21 cellular contexts compared by ENCODE assay signal in genomic region chr14:68340262-68340661, GRCh38.
DNase-seq lines count a peak whose midpoint lies in the region; ATAC-seq, FAIRE-seq and TF ChIP-seq lines count a peak whose summit lies in the region.
"Had no signal": no experiment of that assay in that cellular context is flagged by ENCODE, and none has a peak within 500 bp of the region (broad histone marks: within the 10 kb centered on the region; RNA-seq: fewer than 3 reads in every experiment).

No MANE protein-coding gene starts in this region.

- H2AFZ ChIP-seq in H1 (ENCODE audit: low read length): no peak overlapping the region

- no peak for TF ChIP-seq POLR2A in H1 (IDR thresholded peaks at IDR 0.05; ENCODE audit: control extremely low read depth in 1 of 2, low read depth in 2 of 2, low read length in 2 of 2)

- CTCF ChIA-PET in H1 (lab: Charles Lee; ENCODE audit: partially characterized antibody): no interaction called here

- H3K9me3 ChIP-seq in H1 (ENCODE audit: insufficient read depth in 2 of 2, low read depth in 1 of 2, low read length in 1 of 2): peaks cover 0 to 3% of the 10 kb centered on the region in 2 experiments; a peak in 1 of 4 replicates
- H3K9me3 ChIP-seq: SK-N-SH had no signal

- DNase-seq in GM18507 (ENCODE audit: extremely low spot score, insufficient read length, low read depth) (no peak), H1 (ENCODE audit: low read depth in 1 of 2, low spot score in 2 of 2) (no peak), NCI-H2171 (lab: John Stamatoyannopoulos, UW) (no peak), NCI-H748 (lab: John Stamatoyannopoulos, UW; ENCODE audit: unreplicated experiment) (no peak)
- DNase-seq in activated effector memory CD4-positive, alpha-beta T cell treated with anti-CD3 and anti-CD28 coated beads, Interleukin-2, amount 50 U/mL, for 16 hours: no peak
- DNase-seq: ACHN; CD4-positive, CD25-positive, alpha-beta regulatory T cell; COR-L47; GDM1; MM.1S; NCI-H1092; NCI-H2081 treated with DMSO at 0.1 percent for 48 hours; NCI-H748 treated with DMSO at 0.1 percent for 48 hours; OCI-M1; SHP77; SK-N-SH; T-cell; T-helper 9 cell had no signal

- H3K9me3 Mint-ChIP-seq in IgD-negative memory B cell: peaks cover 0 to 2% (median 2%) of the 10 kb centered on the region in 3 donors
- no peaks in the 10 kb centered on the region for H3K9me3 Mint-ChIP-seq in stimulated activated memory B cell treated with anti-CD40 and anti-IgM and Interleukin-4, amounts not matched to agents 10 μg/mL and 1 μg/mL and 100 μg/mL, for 72 hours
- H3K9me3 Mint-ChIP-seq: CD4-positive, CD25-positive, alpha-beta regulatory T cell had no signal

- no peak overlapping the region for H2BK20ac ChIP-seq in H1 (ENCODE audit: low read length)

- H3K9ac ChIP-seq in H1 (replicated peaks in 1 of 4; ENCODE audit: extremely low read depth in 1 of 4, low read depth in 3 of 4, low read length in 3 of 4): no peak overlapping the region
- H3K9ac ChIP-seq: SK-N-SH had no signal

- H3K4me1 ChIP-seq in H1 (replicated peaks in 1 of 4; ENCODE audit: control insufficient read depth in 3 of 4, insufficient read depth in 4 of 4, low read length in 3 of 4): peaks cover 5 to 19% (median 10%) of the 10 kb centered on the region in 4 experiments; a peak in 6 of 7 replicates

- H3K23ac ChIP-seq in H1 (ENCODE audit: insufficient read length): no peak overlapping the region

- no peak overlapping the region for H3K56ac ChIP-seq in H1 (replicated peaks; ENCODE audit: insufficient read length, low read depth, low read length)

- H3K23me2 ChIP-seq in H1 (ENCODE audit: low read depth, low read length): no peaks in the 10 kb centered on the region

- H2BK120ac ChIP-seq in H1 (replicated peaks; ENCODE audit: low read depth, low read length): no peak overlapping the region

- no peak for ATAC-seq in stimulated activated memory B cell treated with anti-CD40 and anti-IgM and Interleukin-4, amounts not matched to agents 10 μg/mL and 1 μg/mL and 100 μg/mL, for 72 hours
- ATAC-seq: T-cell had no signal

- H3K14ac ChIP-seq in H1 (ENCODE audit: insufficient read length): no peak overlapping the region

- H3K79me1 ChIP-seq in H1 (ENCODE audit: low read depth, low read length): no peaks in the 10 kb centered on the region

- no peak overlapping the region for H2BK12ac ChIP-seq in H1 (ENCODE audit: low read depth, low read length)

- POLR2A ChIA-PET in H1 (lab: Charles Lee; ENCODE audit: partially characterized antibody): no interaction called here

- peak; percentile 62 for FAIRE-seq in GM18507 (lab: Jason Lieb, UNC)
- FAIRE-seq in H1 (lab: Jason Lieb, UNC): peak; percentile 81
- FAIRE-seq: GM12892 had no signal

- peak overlapping the region in 2 of 3 donors; percentile 69 to 83 for H3K27ac Mint-ChIP-seq in IgD-negative memory B cell
- H3K27ac Mint-ChIP-seq in stimulated activated memory B cell treated with anti-CD40 and anti-IgM and Interleukin-4, amounts not matched to agents 10 μg/mL and 1 μg/mL and 100 μg/mL, for 72 hours: peak overlapping the region; percentile 75
- H3K27ac Mint-ChIP-seq: CD4-positive, CD25-positive, alpha-beta regulatory T cell; T-cell had no signal

- H2BK15ac ChIP-seq in H1 (ENCODE audit: low read length): no peak overlapping the region

- no peak for TF ChIP-seq EP300 in H1 (IDR thresholded peaks at IDR 0.05; ENCODE audit: borderline replicate concordance in 1 of 2, low read depth in 2 of 2, low read length in 2 of 2)

- peaks cover 5% of the 10 kb centered on the region for H3K36me3 Mint-ChIP-seq in IgD-negative memory B cell
- H3K36me3 Mint-ChIP-seq in stimulated activated memory B cell treated with anti-CD40 and anti-IgM and Interleukin-4, amounts not matched to agents 10 μg/mL and 1 μg/mL and 100 μg/mL, for 72 hours: peaks cover 16% of the 10 kb centered on the region

- no peak overlapping the region for H4K91ac ChIP-seq in H1 (replicated peaks; ENCODE audit: insufficient read length, low read length)

- H4K20me1 ChIP-seq in H1 (replicated peaks in 1 of 2; ENCODE audit: control insufficient read depth in 1 of 2, insufficient read depth in 2 of 2, low read length in 2 of 2): no peaks in the 10 kb centered on the region

- H3K27me3 ChIP-seq in H1 (replicated peaks in 1 of 4; ENCODE audit: control insufficient read depth in 3 of 4, extremely low read depth in 1 of 4, insufficient read depth in 3 of 4, low read length in 3 of 4): no peaks in the 10 kb centered on the region

- no peak overlapping the region for H3K27ac ChIP-seq in H1 (ENCODE audit: low read depth, low read length)

- peaks cover 53 to 64% (median 55%) of the 10 kb centered on the region in 3 donors for H3K4me1 Mint-ChIP-seq in IgD-negative memory B cell
- peaks cover 69% of the 10 kb centered on the region for H3K4me1 Mint-ChIP-seq in stimulated activated memory B cell treated with anti-CD40 and anti-IgM and Interleukin-4, amounts not matched to agents 10 μg/mL and 1 μg/mL and 100 μg/mL, for 72 hours

- H3K4me3 Mint-ChIP-seq in IgD-negative memory B cell: peak overlapping the region in 1 of 4 donors; percentile 60
- no peak overlapping the region for H3K4me3 Mint-ChIP-seq in stimulated activated memory B cell treated with anti-CD40 and anti-IgM and Interleukin-4, amounts not matched to agents 10 μg/mL and 1 μg/mL and 100 μg/mL, for 72 hours
- H3K4me3 Mint-ChIP-seq: CD4-positive, CD25-positive, alpha-beta regulatory T cell; T-cell had no signal

- H3K4ac ChIP-seq in H1 (replicated peaks; ENCODE audit: insufficient read length, low read depth, low read length): no peak overlapping the region

- no peak for TF ChIP-seq RAD21 in H1 (IDR thresholded peaks at IDR 0.05 in 1 of 2, conservative IDR thresholded peaks at IDR 0.05 in 1 of 2; ENCODE audit: low read depth in 2 of 2, low read length in 2 of 2)

- 60% methylated on average over 1 of the region's 1 CpG; no CpG with 5 or more reads in 1 of the 2 experiments for WGBS in H1 (ENCODE audit: extremely low coverage in 1 of 2, insufficient coverage in 1 of 2, insufficient read length in 1 of 2, insufficient replicate concordance in 2 of 2, low coverage in 1 of 2, low lambda C conversion rate in 2 of 2, missing lambda C conversion rate in 1 of 2), 2 experiments

- TF ChIP-seq CTCF in H1 (IDR thresholded peaks at IDR 0.05; ENCODE audit: control extremely low read depth in 1 of 3, insufficient read depth in 1 of 3, low read depth in 1 of 3, low read length in 3 of 3): no peak

- H4K8ac ChIP-seq in H1 (ENCODE audit: extremely low read depth, insufficient read depth, low read length): no peak overlapping the region

- no peak overlapping the region for H3K18ac ChIP-seq in H1 (ENCODE audit: extremely low read depth, low read length)

- H3K36me3 ChIP-seq in H1 (ENCODE audit: control insufficient read depth in 2 of 4, insufficient read depth in 4 of 4, low read length in 3 of 4): no peaks in the 10 kb centered on the region

- H3K27me3 Mint-ChIP-seq in IgD-negative memory B cell: no peaks in the 10 kb centered on the region
- H3K27me3 Mint-ChIP-seq in stimulated activated memory B cell treated with anti-CD40 and anti-IgM and Interleukin-4, amounts not matched to agents 10 μg/mL and 1 μg/mL and 100 μg/mL, for 72 hours: no peaks in the 10 kb centered on the region
- H3K27me3 Mint-ChIP-seq: CD4-positive, CD25-positive, alpha-beta regulatory T cell; T-cell had no signal

- no peak overlapping the region for H3K4me3 ChIP-seq in H1 (ENCODE audit: extremely low read depth in 1 of 4, insufficient read depth in 2 of 4, low read depth in 3 of 4, low read length in 4 of 4)

- H4K5ac ChIP-seq in H1 (ENCODE audit: insufficient read length, low read depth, low read length): no peak overlapping the region

- peak overlapping the region in 1 of 2 experiments; percentile 2; a peak in 2 of 4 replicates for H3K4me2 ChIP-seq in H1 (ENCODE audit: insufficient read depth in 1 of 2, low read depth in 2 of 2, low read length in 2 of 2)
- H3K4me2 ChIP-seq: SK-N-SH had no signal

- no peak overlapping the region for H2AK5ac ChIP-seq in H1 (ENCODE audit: low read depth, low read length)

- no peaks in the 10 kb centered on the region for H3K79me2 ChIP-seq in H1 (ENCODE audit: control insufficient read depth in 1 of 2, insufficient read depth in 2 of 2, low read length in 2 of 2)

- no peak overlapping the region for H2BK5ac ChIP-seq in H1 (ENCODE audit: low read depth, low read length)

TF ChIP-seq in H1, 55 proteins besides CTCF, POLR2A, EP300 and RAD21:
- TF ChIP-seq ZNF274 (IDR thresholded peaks at IDR 0.05; ENCODE audit: borderline replicate concordance, extremely low read depth, low read length): no peak
- TF ChIP-seq GTF2F1 (IDR thresholded peaks at IDR 0.05; ENCODE audit: borderline replicate concordance, low read depth, low read length): no peak
- TF ChIP-seq GABPA (IDR thresholded peaks at IDR 0.05; ENCODE audit: borderline replicate concordance, insufficient read depth, low read length): no peak
- peak; percentile 29; the same call in 1 of the 2 replicates for TF ChIP-seq MAX (IDR thresholded peaks at IDR 0.05)
- TF ChIP-seq SUZ12 (IDR thresholded peaks at IDR 0.05; ENCODE audit: low read length): no peak
- TF ChIP-seq CEBPB (IDR thresholded peaks at IDR 0.05; ENCODE audit: low read depth, low read length): no peak
- TF ChIP-seq E2F6 (IDR thresholded peaks at IDR 0.05): peak; percentile 29
- TF ChIP-seq POLR2AphosphoS5 (IDR thresholded peaks at IDR 0.05; ENCODE audit: low read depth, low read length): no peak
